ENCODE assay signal across 7 cellular contexts in genomic region chr10:77387701-77388100, GRCh38.
DNase-seq lines count a peak whose midpoint lies in the region; ATAC-seq, FAIRE-seq and TF ChIP-seq lines count a peak whose summit lies in the region.
"Not testable (repeated sequence)": the region's sequence is repeated elsewhere in the genome, so short reads cannot be mapped to it uniquely, and the experiment has no call there.

No MANE protein-coding gene starts in this region.

- H3K27ac ChIP-seq in RWPE2 (ENCODE audit: poor library complexity, severe bottlenecking) = peak overlapping the region; percentile 57
- H3K27ac ChIP-seq in astrocyte (ENCODE audit: low read depth, low read length) = peak overlapping the region; percentile 1
- peak overlapping the region in 55 of 59 donors; percentile 16 to 88 (median 73) for H3K27ac ChIP-seq in dorsolateral prefrontal cortex
- peak overlapping the region; percentile 30 for H3K27ac ChIP-seq in rectal smooth muscle tissue (ENCODE audit: low read depth, low read length)
- peak overlapping the region; percentile 95 to 96 for H3K27ac ChIP-seq in thoracic aorta

- not testable (repeated sequence) for H3K27me3 Mint-ChIP-seq in astrocyte (ENCODE audit: low read depth, unreplicated experiment)

- H3K36me3 ChIP-seq in RWPE2 (ENCODE audit: low read depth); astrocyte (ENCODE audit: insufficient read depth, low read length); rectal smooth muscle tissue (ENCODE audit: control insufficient read depth, insufficient read depth, low read length); thoracic aorta: not testable (repeated sequence)

- peak overlapping the region; percentile 64 for H3K27ac Mint-ChIP-seq in astrocyte (ENCODE audit: unreplicated experiment)

- not testable (repeated sequence) for H3K4me3 ChIP-seq in RWPE2 (ENCODE audit: severe bottlenecking); astrocyte (ENCODE audit: insufficient read depth, low read depth, low read length); dorsolateral prefrontal cortex; rectal smooth muscle tissue (ENCODE audit: low read length); thoracic aorta

- TF ChIP-seq CTCF in RWPE2 (IDR thresholded peaks at IDR 0.05; ENCODE audit: poor library complexity, severe bottlenecking); astrocyte (IDR thresholded peaks at IDR 0.05; ENCODE audit: insufficient read depth, low read depth, low read length); dorsolateral prefrontal cortex (IDR thresholded peaks at IDR 0.05 in 54 of 56, conservative IDR thresholded peaks at IDR 0.05 in 2 of 56; ENCODE audit: low read depth in 1 of 56, partially characterized antibody in 56 of 56); thoracic aorta (IDR thresholded peaks at IDR 0.05): not testable (repeated sequence)

- TF ChIP-seq POLR2A in GM12892 (IDR thresholded peaks at IDR 0.05; ENCODE audit: low read depth, low read length) = not testable (repeated sequence)

- peaks cover 52% of the 10 kb centered on the region for H3K4me1 Mint-ChIP-seq in astrocyte (ENCODE audit: low read depth, unreplicated experiment)

- not testable (repeated sequence) for H2AFZ ChIP-seq in astrocyte (ENCODE audit: low read depth, low read length)

- H4K20me1 ChIP-seq in astrocyte (ENCODE audit: insufficient read depth, low read length) = not testable (repeated sequence)

- not testable (repeated sequence) for H3K9me3 Mint-ChIP-seq in astrocyte (ENCODE audit: unreplicated experiment)

- not testable (repeated sequence) for H3K27me3 ChIP-seq in RWPE2 (ENCODE audit: insufficient read depth, poor library complexity, severe bottlenecking); astrocyte (ENCODE audit: insufficient read depth, low read length); dorsolateral prefrontal cortex; rectal smooth muscle tissue (ENCODE audit: control insufficient read depth, insufficient read depth, low read length); thoracic aorta (replicated peaks; ENCODE audit: insufficient read depth)

- not testable (repeated sequence) for H3K79me2 ChIP-seq in astrocyte (ENCODE audit: insufficient read depth, low read length)

- intact Hi-C loops in dorsolateral prefrontal cortex (cut with DNase I); cardiac septum (cut with DNase I): not testable (repeated sequence)

- H3K4me1 ChIP-seq in RWPE2 (ENCODE audit: insufficient read depth, poor library complexity, severe bottlenecking) = peaks cover 41% of the 10 kb centered on the region
- peaks cover 47% of the 10 kb centered on the region for H3K4me1 ChIP-seq in astrocyte (ENCODE audit: insufficient read depth, low read length)
- H3K4me1 ChIP-seq in rectal smooth muscle tissue (ENCODE audit: control insufficient read depth, insufficient read depth, low read length) = peaks cover 41% of the 10 kb centered on the region
- H3K4me1 ChIP-seq in thoracic aorta (ENCODE audit: control insufficient read depth in 1 of 2, low read depth in 2 of 2) = peaks cover 45 to 83% of the 10 kb centered on the region in 2 donors

- H3K9me3 ChIP-seq in RWPE2 (ENCODE audit: severe bottlenecking); astrocyte (ENCODE audit: insufficient read depth, low read depth, low read length); thoracic aorta: not testable (repeated sequence)

- peak; percentile 48 for FAIRE-seq in GM12892 (lab: Jason Lieb, UNC)
- FAIRE-seq in astrocyte (lab: Jason Lieb, UNC) = not testable (repeated sequence)

- not testable (repeated sequence) for DNase-seq in GM12892 (ENCODE audit: insufficient read length); RWPE2 (ENCODE audit: low spot score); astrocyte (ENCODE audit: low read depth); dorsolateral prefrontal cortex; thoracic aorta (ENCODE audit: low spot score)
- DNase-seq in cardiac septum (ENCODE audit: low spot score) = peak; percentile 63

- not testable (repeated sequence) for ATAC-seq in RWPE2 (ENCODE audit: low read depth); thoracic aorta (ENCODE audit: insufficient number of reproducible peaks, low FRiP score, low read depth)

- H3K4me2 ChIP-seq in astrocyte (ENCODE audit: low read length) = not testable (repeated sequence)

- not testable (repeated sequence) for H3K36me3 Mint-ChIP-seq in astrocyte (ENCODE audit: low read depth, unreplicated experiment)

- H3K9ac ChIP-seq in astrocyte (ENCODE audit: low read length); rectal smooth muscle tissue (ENCODE audit: low read length): not testable (repeated sequence)

- H3K4me3 Mint-ChIP-seq in astrocyte (ENCODE audit: unreplicated experiment) = peak overlapping the region; percentile 45

Comparison
In these comparisons a context has a peak if more than half of its experiments do, and no peak if none do; other contexts are left out.
1. H3K27ac ChIP-seq: peak in every context shown above with its lines; median percentile 96 in thoracic aorta; 73 in dorsolateral prefrontal cortex; 57 in RWPE2; 30 in rectal smooth muscle tissue; 1 in astrocyte.